Comparison of ENCODE assay signal across 23 cellular contexts in the genomic region with DNA sequence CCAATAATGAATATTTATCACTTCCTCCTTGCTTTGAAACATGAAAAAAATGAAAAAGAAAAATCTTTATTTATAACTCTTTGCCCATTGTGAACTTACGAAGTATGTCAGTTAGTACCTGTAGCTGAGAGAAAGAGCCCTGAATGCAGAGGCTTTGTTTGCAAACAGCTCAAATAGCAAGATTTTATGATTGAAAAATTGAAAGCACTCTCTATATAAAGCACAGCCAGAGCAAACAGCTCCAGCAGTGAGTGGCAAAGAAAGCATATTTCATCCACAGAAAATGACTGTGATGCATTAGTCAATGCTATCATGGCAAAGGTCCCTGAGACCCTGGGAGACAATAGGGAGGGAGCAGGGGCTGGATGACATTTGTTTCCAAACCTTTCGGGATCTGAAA.
"Had no signal": no experiment of that assay in that cellular context is flagged by ENCODE, and none has a peak within 500 bp of the region (broad histone marks: within the 10 kb centered on the region; RNA-seq: fewer than 3 reads in every experiment).

No MANE protein-coding gene starts in this region.

- H3K27ac ChIP-seq: breast epithelium, hepatocyte, lower lobe of right lung, sigmoid colon, thoracic aorta had no signal

- H3K4me1 ChIP-seq: breast epithelium, lower lobe of right lung, sigmoid colon had no signal

- H3K36me3 ChIP-seq: breast epithelium, lower lobe of right lung, sigmoid colon, thoracic aorta had no signal

- H3K4me3 ChIP-seq: breast epithelium, hepatocyte, lower lobe of right lung, mucosa of descending colon, sigmoid colon, smooth muscle cell, thoracic aorta had no signal

- H3K27me3 ChIP-seq: breast epithelium, hepatocyte, sigmoid colon had no signal

- H2AFZ ChIP-seq: hepatocyte had no signal

- H3K9me3 ChIP-seq: breast epithelium, lower lobe of right lung, mucosa of descending colon, sigmoid colon, thoracic aorta had no signal

- DNase-seq: activated CD4-positive, alpha-beta memory T cell treated with anti-CD3 and anti-CD28 coated beads for 36 hours; activated CD4-positive, alpha-beta T cell treated with anti-CD3 and anti-CD28 coated beads for 48 hours; activated CD4-positive, CD25-positive, alpha-beta regulatory T cell; activated effector memory CD4-positive, alpha-beta T cell treated with Interleukin-2 at 50 U/mL for 16 hours; activated naive CD4-positive, alpha-beta T cell treated with anti-CD3 and anti-CD28 coated beads for 36 hours; activated naive CD8-positive, alpha-beta T cell treated with anti-CD3 and anti-CD28 coated beads, Interleukin-2, amount 10 ng/mL, durations not matched to agents 7 days and 5 days; activated T-cell treated with anti-CD3 and anti-CD28 coated beads, Interleukin-2, amount 50 U/mL, for 48 hours; amniotic stem cell; effector memory CD4-positive, alpha-beta T cell; foreskin melanocyte; glutamatergic neuron; immature natural killer cell; lower lobe of right lung; mesendoderm; mucosa of descending colon; nephron progenitor cell; sigmoid colon; stimulated activated CD4-positive, alpha-beta T cell treated with anti-CD3 and anti-CD28 coated beads, Interleukin-4, amount 100 ng/mL, for 1 hour; stimulated activated naive CD4-positive, alpha-beta T cell treated with Interleukin-2 at 50 U/mL for 16 hours had no signal
